ENCODE assay signal across 1 cellular context in genomic region chr17:43372273-43372911, GRCh38.
TF ChIP-seq lines count a peak whose summit lies in the region.

No MANE protein-coding gene starts in this region.

TF ChIP-seq in GM12878, 131 proteins besides CTCF, POLR2A, EP300 and RAD21 (continued from another document and continues in another):
- TF ChIP-seq, protein P1, sequence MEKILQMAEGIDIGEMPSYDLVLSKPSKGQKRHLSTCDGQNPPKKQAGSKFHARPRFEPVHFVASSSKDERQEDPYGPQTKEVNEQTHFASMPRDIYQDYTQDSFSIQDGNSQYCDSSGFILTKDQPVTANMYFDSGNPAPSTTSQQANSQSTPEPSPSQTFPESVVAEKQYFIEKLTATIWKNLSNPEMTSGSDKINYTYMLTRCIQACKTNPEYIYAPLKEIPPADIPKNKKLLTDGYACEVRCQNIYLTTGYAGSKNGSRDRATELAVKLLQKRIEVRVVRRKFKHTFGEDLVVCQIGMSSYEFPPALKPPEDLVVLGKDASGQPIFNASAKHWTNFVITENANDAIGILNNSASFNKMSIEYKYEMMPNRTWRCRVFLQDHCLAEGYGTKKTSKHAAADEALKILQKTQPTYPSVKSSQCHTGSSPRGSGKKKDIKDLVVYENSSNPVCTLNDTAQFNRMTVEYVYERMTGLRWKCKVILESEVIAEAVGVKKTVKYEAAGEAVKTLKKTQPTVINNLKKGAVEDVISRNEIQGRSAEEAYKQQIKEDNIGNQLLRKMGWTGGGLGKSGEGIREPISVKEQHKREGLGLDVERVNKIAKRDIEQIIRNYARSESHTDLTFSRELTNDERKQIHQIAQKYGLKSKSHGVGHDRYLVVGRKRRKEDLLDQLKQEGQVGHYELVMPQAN (conservative IDR thresholded peaks at IDR 0.05) = no peak
- no peak for TF ChIP-seq RFX5 (IDR thresholded peaks at IDR 0.05; ENCODE audit: low read depth, low read length)
- no peak for TF ChIP-seq PAX8 (IDR thresholded peaks at IDR 0.05)
- TF ChIP-seq JUNB (IDR thresholded peaks at IDR 0.05) = peak; percentile 54
- no peak for TF ChIP-seq FOXK2 (IDR thresholded peaks at IDR 0.05)
- TF ChIP-seq, protein P2, sequence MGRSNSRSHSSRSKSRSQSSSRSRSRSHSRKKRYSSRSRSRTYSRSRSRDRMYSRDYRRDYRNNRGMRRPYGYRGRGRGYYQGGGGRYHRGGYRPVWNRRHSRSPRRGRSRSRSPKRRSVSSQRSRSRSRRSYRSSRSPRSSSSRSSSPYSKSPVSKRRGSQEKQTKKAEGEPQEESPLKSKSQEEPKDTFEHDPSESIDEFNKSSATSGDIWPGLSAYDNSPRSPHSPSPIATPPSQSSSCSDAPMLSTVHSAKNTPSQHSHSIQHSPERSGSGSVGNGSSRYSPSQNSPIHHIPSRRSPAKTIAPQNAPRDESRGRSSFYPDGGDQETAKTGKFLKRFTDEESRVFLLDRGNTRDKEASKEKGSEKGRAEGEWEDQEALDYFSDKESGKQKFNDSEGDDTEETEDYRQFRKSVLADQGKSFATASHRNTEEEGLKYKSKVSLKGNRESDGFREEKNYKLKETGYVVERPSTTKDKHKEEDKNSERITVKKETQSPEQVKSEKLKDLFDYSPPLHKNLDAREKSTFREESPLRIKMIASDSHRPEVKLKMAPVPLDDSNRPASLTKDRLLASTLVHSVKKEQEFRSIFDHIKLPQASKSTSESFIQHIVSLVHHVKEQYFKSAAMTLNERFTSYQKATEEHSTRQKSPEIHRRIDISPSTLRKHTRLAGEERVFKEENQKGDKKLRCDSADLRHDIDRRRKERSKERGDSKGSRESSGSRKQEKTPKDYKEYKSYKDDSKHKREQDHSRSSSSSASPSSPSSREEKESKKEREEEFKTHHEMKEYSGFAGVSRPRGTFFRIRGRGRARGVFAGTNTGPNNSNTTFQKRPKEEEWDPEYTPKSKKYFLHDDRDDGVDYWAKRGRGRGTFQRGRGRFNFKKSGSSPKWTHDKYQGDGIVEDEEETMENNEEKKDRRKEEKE (IDR thresholded peaks at IDR 0.05) = no peak
- TF ChIP-seq CHD2 (IDR thresholded peaks at IDR 0.05; ENCODE audit: borderline replicate concordance, low read depth, low read length) = no peak
- no peak for TF ChIP-seq RELA (IDR thresholded peaks at IDR 0.05; ENCODE audit: borderline replicate concordance, partially characterized antibody)
- TF ChIP-seq, protein P3, sequence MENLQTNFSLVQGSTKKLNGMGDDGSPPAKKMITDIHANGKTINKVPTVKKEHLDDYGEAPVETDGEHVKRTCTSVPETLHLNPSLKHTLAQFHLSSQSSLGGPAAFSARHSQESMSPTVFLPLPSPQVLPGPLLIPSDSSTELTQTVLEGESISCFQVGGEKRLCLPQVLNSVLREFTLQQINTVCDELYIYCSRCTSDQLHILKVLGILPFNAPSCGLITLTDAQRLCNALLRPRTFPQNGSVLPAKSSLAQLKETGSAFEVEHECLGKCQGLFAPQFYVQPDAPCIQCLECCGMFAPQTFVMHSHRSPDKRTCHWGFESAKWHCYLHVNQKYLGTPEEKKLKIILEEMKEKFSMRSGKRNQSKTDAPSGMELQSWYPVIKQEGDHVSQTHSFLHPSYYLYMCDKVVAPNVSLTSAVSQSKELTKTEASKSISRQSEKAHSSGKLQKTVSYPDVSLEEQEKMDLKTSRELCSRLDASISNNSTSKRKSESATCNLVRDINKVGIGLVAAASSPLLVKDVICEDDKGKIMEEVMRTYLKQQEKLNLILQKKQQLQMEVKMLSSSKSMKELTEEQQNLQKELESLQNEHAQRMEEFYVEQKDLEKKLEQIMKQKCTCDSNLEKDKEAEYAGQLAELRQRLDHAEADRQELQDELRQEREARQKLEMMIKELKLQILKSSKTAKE (IDR thresholded peaks at IDR 0.05; ENCODE audit: low read depth, poor library complexity, severe bottlenecking) = no peak
- no peak for TF ChIP-seq SMC3 (IDR thresholded peaks at IDR 0.05; ENCODE audit: borderline replicate concordance, low read length)
- TF ChIP-seq TCF3 (IDR thresholded peaks at IDR 0.05; ENCODE audit: borderline replicate concordance, insufficient read depth, low read depth, low read length) = no peak
- peak; percentile 79 for TF ChIP-seq RELB (IDR thresholded peaks at IDR 0.05; ENCODE audit: low read depth)
- no peak for TF ChIP-seq ELK1 (IDR thresholded peaks at IDR 0.05; ENCODE audit: low read depth, low read length)
- no peak for TF ChIP-seq ZNF274 (IDR thresholded peaks at IDR 0.05; ENCODE audit: insufficient read depth, insufficient read length)
- 0 out of 2 replicates have a peak, but pooled peaks have one; percentile 4 for TF ChIP-seq CREB1 (IDR thresholded peaks at IDR 0.05; ENCODE audit: low read depth)
- TF ChIP-seq ZBTB4 (CRISPR knock-in tag; IDR thresholded peaks at IDR 0.05) = no peak
- no peak for TF ChIP-seq ZSCAN29 (IDR thresholded peaks at IDR 0.05)
- TF ChIP-seq SREBF2 (IDR thresholded peaks at IDR 0.05; ENCODE audit: low read length) = no peak
- no peak for TF ChIP-seq RCOR1 (conservative IDR thresholded peaks at IDR 0.05; ENCODE audit: low read depth, low read length)
- TF ChIP-seq E4F1 (IDR thresholded peaks at IDR 0.05; ENCODE audit: borderline replicate concordance, partially characterized antibody) = no peak
- no peak for TF ChIP-seq PML (IDR thresholded peaks at IDR 0.05; ENCODE audit: low read length)
- TF ChIP-seq HCFC1 (IDR thresholded peaks at IDR 0.05; ENCODE audit: low read length) = no peak
- no peak for TF ChIP-seq CEBPB (IDR thresholded peaks at IDR 0.05; ENCODE audit: borderline replicate concordance in 1 of 2, low read depth in 2 of 2, low read length in 2 of 2)
- peak; percentile 5 to 31; a peak in 2 of 4 replicates for TF ChIP-seq BHLHE40 (IDR thresholded peaks at IDR 0.05; ENCODE audit: borderline replicate concordance in 1 of 2, low read depth in 2 of 2, low read length in 1 of 2)
- peak; percentile 56; the same call in 1 of the 2 replicates for TF ChIP-seq DPF2 (IDR thresholded peaks at IDR 0.05)
- TF ChIP-seq USF2 (IDR thresholded peaks at IDR 0.05; ENCODE audit: borderline replicate concordance, low read depth, low read length) = no peak
- TF ChIP-seq, protein P4, sequence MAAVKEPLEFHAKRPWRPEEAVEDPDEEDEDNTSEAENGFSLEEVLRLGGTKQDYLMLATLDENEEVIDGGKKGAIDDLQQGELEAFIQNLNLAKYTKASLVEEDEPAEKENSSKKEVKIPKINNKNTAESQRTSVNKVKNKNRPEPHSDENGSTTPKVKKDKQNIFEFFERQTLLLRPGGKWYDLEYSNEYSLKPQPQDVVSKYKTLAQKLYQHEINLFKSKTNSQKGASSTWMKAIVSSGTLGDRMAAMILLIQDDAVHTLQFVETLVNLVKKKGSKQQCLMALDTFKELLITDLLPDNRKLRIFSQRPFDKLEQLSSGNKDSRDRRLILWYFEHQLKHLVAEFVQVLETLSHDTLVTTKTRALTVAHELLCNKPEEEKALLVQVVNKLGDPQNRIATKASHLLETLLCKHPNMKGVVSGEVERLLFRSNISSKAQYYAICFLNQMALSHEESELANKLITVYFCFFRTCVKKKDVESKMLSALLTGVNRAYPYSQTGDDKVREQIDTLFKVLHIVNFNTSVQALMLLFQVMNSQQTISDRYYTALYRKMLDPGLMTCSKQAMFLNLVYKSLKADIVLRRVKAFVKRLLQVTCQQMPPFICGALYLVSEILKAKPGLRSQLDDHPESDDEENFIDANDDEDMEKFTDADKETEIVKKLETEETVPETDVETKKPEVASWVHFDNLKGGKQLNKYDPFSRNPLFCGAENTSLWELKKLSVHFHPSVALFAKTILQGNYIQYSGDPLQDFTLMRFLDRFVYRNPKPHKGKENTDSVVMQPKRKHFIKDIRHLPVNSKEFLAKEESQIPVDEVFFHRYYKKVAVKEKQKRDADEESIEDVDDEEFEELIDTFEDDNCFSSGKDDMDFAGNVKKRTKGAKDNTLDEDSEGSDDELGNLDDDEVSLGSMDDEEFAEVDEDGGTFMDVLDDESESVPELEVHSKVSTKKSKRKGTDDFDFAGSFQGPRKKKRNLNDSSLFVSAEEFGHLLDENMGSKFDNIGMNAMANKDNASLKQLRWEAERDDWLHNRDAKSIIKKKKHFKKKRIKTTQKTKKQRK (IDR thresholded peaks at IDR 0.05; ENCODE audit: low read depth, low read length) = no peak
- no peak for TF ChIP-seq RB1 (IDR thresholded peaks at IDR 0.05; ENCODE audit: borderline replicate concordance)
- TF ChIP-seq, protein P5, sequence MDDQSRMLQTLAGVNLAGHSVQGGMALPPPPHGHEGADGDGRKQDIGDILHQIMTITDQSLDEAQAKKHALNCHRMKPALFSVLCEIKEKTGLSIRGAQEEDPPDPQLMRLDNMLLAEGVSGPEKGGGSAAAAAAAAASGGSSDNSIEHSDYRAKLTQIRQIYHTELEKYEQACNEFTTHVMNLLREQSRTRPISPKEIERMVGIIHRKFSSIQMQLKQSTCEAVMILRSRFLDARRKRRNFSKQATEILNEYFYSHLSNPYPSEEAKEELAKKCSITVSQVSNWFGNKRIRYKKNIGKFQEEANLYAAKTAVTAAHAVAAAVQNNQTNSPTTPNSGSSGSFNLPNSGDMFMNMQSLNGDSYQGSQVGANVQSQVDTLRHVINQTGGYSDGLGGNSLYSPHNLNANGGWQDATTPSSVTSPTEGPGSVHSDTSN (IDR thresholded peaks at IDR 0.05; ENCODE audit: insufficient replicate concordance, low read depth, low read length) = no peak
- TF ChIP-seq SMAD5 (IDR thresholded peaks at IDR 0.05; ENCODE audit: low read depth) = no peak
- TF ChIP-seq PAX5 (IDR thresholded peaks at IDR 0.05; ENCODE audit: borderline replicate concordance, low read depth, low read length) = peak; percentile 79; the same call in 1 of the 2 replicates
